20 cellular contexts compared by ENCODE assay signal in the genomic region with DNA sequence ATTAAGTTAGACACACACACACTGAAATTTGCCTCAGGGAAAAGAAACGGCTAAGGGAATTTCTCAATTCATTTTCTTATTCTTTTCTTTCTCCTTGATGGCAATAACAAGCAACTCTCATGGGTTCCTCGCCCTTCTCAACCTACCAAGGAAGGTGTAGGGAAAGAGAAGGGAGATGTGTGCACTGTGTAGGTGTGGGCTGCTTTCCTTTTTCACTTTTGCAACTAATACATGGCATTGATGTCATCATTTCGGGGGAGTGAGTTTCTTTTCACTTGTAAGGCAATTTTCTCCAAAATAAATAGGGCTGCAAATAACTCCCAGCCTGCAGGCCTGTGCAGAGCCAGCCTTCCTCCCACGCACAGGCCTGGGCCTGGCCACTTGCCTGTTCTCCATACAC. TPM values are rescaled to one million over a fixed set of nuclear protein-coding genes. Genes with fewer than 3 reads are reported as not detected.
DNase-seq lines count a peak whose midpoint lies in the region; ATAC-seq and TF ChIP-seq lines count a peak whose summit lies in the region.
"Had no signal": no experiment of that assay in that cellular context is flagged by ENCODE, and none has a peak within 500 bp of the region (broad histone marks: within the 10 kb centered on the region; RNA-seq: fewer than 3 reads in every experiment).

No MANE protein-coding gene starts in this region.

- in situ Hi-C loops in GM13976 (cut with MboI; ENCODE audit: low sequenced_read_pairs, unreplicated experiment), result no loop called here

- no peak overlapping the region for H3K14ac ChIP-seq in neuronal stem cell (ENCODE audit: low read length)

- H2BK12ac ChIP-seq in neuronal stem cell (ENCODE audit: low read length), result no peak overlapping the region

- no peak overlapping the region for H4K91ac ChIP-seq in neuronal stem cell (ENCODE audit: low read depth, low read length, poor library complexity)

- no peaks in the 10 kb centered on the region for H3K27me3 Mint-ChIP-seq in activated T-cell treated with anti-CD3 and anti-CD28 coated beads, Interleukin-2, amount 50 U/mL, for 4 hours (ENCODE audit: low read depth)

- H3K9ac ChIP-seq in SK-N-MC (ENCODE audit: insufficient read length) (no peak overlapping the region), neuronal stem cell (ENCODE audit: low read depth, low read length, poor library complexity) (peak overlapping the region; percentile 60)
- H3K9ac ChIP-seq: KMS-11 had no signal

- no peak overlapping the region for H2AK5ac ChIP-seq in neuronal stem cell (ENCODE audit: low read depth, low read length)

- TF ChIP-seq CTCF in GM13976 (IDR thresholded peaks at IDR 0.05; ENCODE audit: borderline replicate concordance, control extremely low read depth, extremely low read depth, insufficient read depth, missing control alignments), result no peak

- H3K9me3 Mint-ChIP-seq in activated T-cell treated with anti-CD3 and anti-CD28 coated beads, Interleukin-2, amount 50 U/mL, for 4 hours, result no peaks in the 10 kb centered on the region

- peak overlapping the region; percentile 75 for H3K27ac ChIP-seq in SK-N-MC
- H3K27ac ChIP-seq in neuronal stem cell (replicated peaks; ENCODE audit: low read length), result no peak overlapping the region
- H3K27ac ChIP-seq: KMS-11 had no signal

- no peak overlapping the region for H2BK5ac ChIP-seq in neuronal stem cell (ENCODE audit: low read length)

- H3K4me3 ChIP-seq in SK-N-MC (peak overlapping the region; percentile 58), neuronal stem cell (ENCODE audit: low read length in 2 of 2) (no peak overlapping the region)

- no peak overlapping the region for H3K4me3 Mint-ChIP-seq in activated T-cell treated with anti-CD3 and anti-CD28 coated beads, Interleukin-2, amount 50 U/mL, for 4 hours

- H3K36me3 Mint-ChIP-seq in activated T-cell treated with anti-CD3 and anti-CD28 coated beads, Interleukin-2, amount 50 U/mL, for 4 hours (ENCODE audit: insufficient read depth), result no peaks in the 10 kb centered on the region

- no peak overlapping the region for H4K8ac ChIP-seq in neuronal stem cell (ENCODE audit: low read depth, low read length)

- peak; percentile 31 for DNase-seq in GM13976 (ENCODE audit: low spot score)
- DNase-seq in SK-N-MC (ENCODE audit: low read depth, low spot score), result peak; percentile 58
- no peak for DNase-seq in neuronal stem cell (ENCODE audit: low spot score)
- DNase-seq in activated T-cell treated with anti-CD3 and anti-CD28 coated beads for 4 hours, result no peak
- no peak for DNase-seq in mucosa of gallbladder (ENCODE audit: low spot score)
- no peak for DNase-seq in SIG-M5 (lab: John Stamatoyannopoulos, UW)
- no peak for DNase-seq in activated T-cell treated with anti-CD3 and anti-CD28 coated beads, Interleukin-2, amount 50 U/mL, for 4 hours
- DNase-seq: BE2C; EL; GF-D8; IMR-90; NCI-H1105; NCI-H146; NCI-H2029 treated with DMSO at 0.1 percent for 48 hours; NCI-H226; NCI-H748 treated with DMSO at 0.1 percent for 48 hours; NK-92 treated with Interleukin-12 subunit alpha and Interleukin-12 subunit beta, amount 100 ng/mL, for 24 hours had no signal

- H3K9me3 ChIP-seq in SK-N-MC (ENCODE audit: low read depth, low read length), result no peaks in the 10 kb centered on the region
- no peaks in the 10 kb centered on the region for H3K9me3 ChIP-seq in neuronal stem cell (replicated peaks in 1 of 2; ENCODE audit: control insufficient read depth in 2 of 2, insufficient read depth in 1 of 2, low read depth in 1 of 2, low read length in 2 of 2)
- H3K9me3 ChIP-seq: BE2C had no signal

- no peak overlapping the region for H3K18ac ChIP-seq in neuronal stem cell (ENCODE audit: low read length)

- H3K27me3 ChIP-seq in neuronal stem cell (ENCODE audit: control insufficient read depth in 3 of 3, insufficient read depth in 3 of 3, low read depth in 1 of 3, low read length in 3 of 3), result no peaks in the 10 kb centered on the region
- H3K27me3 ChIP-seq: BE2C had no signal

- H3K4me2 ChIP-seq in neuronal stem cell (ENCODE audit: insufficient read depth, low read length, poor library complexity, severe bottlenecking), result no peak overlapping the region
- H3K4me2 ChIP-seq: KMS-11 had no signal

- H3K23ac ChIP-seq in neuronal stem cell (ENCODE audit: low read depth, low read length, poor library complexity), result no peak overlapping the region

- no peaks in the 10 kb centered on the region for H3K4me1 Mint-ChIP-seq in activated T-cell treated with anti-CD3 and anti-CD28 coated beads, Interleukin-2, amount 50 U/mL, for 4 hours (ENCODE audit: low read depth)

- peaks cover 0 to 3% of the 10 kb centered on the region in 2 donors for H3K4me1 ChIP-seq in neuronal stem cell (ENCODE audit: control insufficient read depth in 2 of 2, insufficient read depth in 1 of 2, low read depth in 1 of 2, low read length in 2 of 2)
- H3K4me1 ChIP-seq: BE2C had no signal

- peak; percentile 54 for ATAC-seq in HG02852 (IDR thresholded peaks at IDR 0.05; ENCODE audit: unreplicated experiment)
- ATAC-seq in activated T-cell treated with anti-CD3 and anti-CD28 coated beads, Interleukin-2, amount 50 U/mL, for 4 hours, result no peak
- ATAC-seq: Panc1 had no signal

- H3K4ac ChIP-seq in neuronal stem cell (ENCODE audit: low read length), result no peak overlapping the region

- no CpG with 5 or more reads among the region's 4 CpGs for WGBS in neuronal stem cell (ENCODE audit: extremely low coverage in 2 of 2, insufficient read length in 2 of 2, insufficient replicate concordance in 1 of 2), 2 donors

- no peak overlapping the region for H2BK15ac ChIP-seq in neuronal stem cell (ENCODE audit: low read length)

- no peaks in the 10 kb centered on the region for H3K79me1 ChIP-seq in neuronal stem cell (ENCODE audit: low read depth, low read length)

- H2BK120ac ChIP-seq in neuronal stem cell (ENCODE audit: low read depth, low read length), result no peak overlapping the region

- H3K36me3 ChIP-seq in SK-N-MC (ENCODE audit: insufficient read depth, low read length) (no peaks in the 10 kb centered on the region), neuronal stem cell (replicated peaks in 1 of 2; ENCODE audit: control insufficient read depth in 2 of 2, insufficient read depth in 2 of 2, low read length in 2 of 2) (no peaks in the 10 kb centered on the region)
- H3K36me3 ChIP-seq: BE2C had no signal

- H2AFZ ChIP-seq in neuronal stem cell (ENCODE audit: low read length), result no peak overlapping the region

RNA-seq across cellular contexts. Expression of gene SOD3, which starts 41.5 kb away (rescaled TPM):
- polyA plus RNA-seq in neuronal stem cell (2013, experiment 1 of 2), result 4.6 TPM
- 4.4 TPM for polyA plus RNA-seq in neuronal stem cell (2013, experiment 2 of 2)
- 86.8 TPM for total RNA-seq in mucosa of gallbladder
- under 1 TPM in 2 of 3 donors, not detected in 1; 0.14 to 0.20 TPM for total RNA-seq in activated T-cell treated with anti-CD3 and anti-CD28 coated beads, Interleukin-2, amount 50 U/mL, for 4 hours

Comparison
In these comparisons a context has a peak if more than half of its experiments do, and no peak if none do; other contexts are left out.
1. DNase-seq: peak in GM13976 (single experiment) and SK-N-MC (single experiment); none in neuronal stem cell (single experiment), activated T-cell treated with anti-CD3 and anti-CD28 coated beads for 4 hours (single experiment), mucosa of gallbladder (single experiment), SIG-M5 (single experiment) and activated T-cell treated with anti-CD3 and anti-CD28 coated beads, Interleukin-2, amount 50 U/mL, for 4 hours (single experiment).
2. RNA of gene SOD3, which starts 41.5 kb away (total RNA-seq): 86.8 TPM in mucosa of gallbladder (single experiment); 0.14 to 0.20 TPM in activated T-cell treated with anti-CD3 and anti-CD28 coated beads, Interleukin-2, amount 50 U/mL, for 4 hours; every median in the first group is over 10 times any median in the second.